ENCODE assay signal across 21 cellular contexts in genomic region chr16:55825115-55825728, GRCh38. TPM values are rescaled to one million over a fixed set of nuclear protein-coding genes. Genes with fewer than 3 reads are reported as not detected.
DNase-seq lines count a peak whose midpoint lies in the region; ATAC-seq and TF ChIP-seq lines count a peak whose summit lies in the region.
"Had no signal": no experiment of that assay in that cellular context is flagged by ENCODE, and none has a peak within 500 bp of the region (broad histone marks: within the 10 kb centered on the region; RNA-seq: fewer than 3 reads in every experiment).

No MANE protein-coding gene starts in this region.

- H3K4me3 ChIP-seq in RWPE2 (ENCODE audit: severe bottlenecking) (no peak overlapping the region), upper lobe of right lung (no peak overlapping the region)
- H3K4me3 ChIP-seq: BLaER1 treated with 17β-estradiol and CSF1 and Interleukin-3, amounts not matched to agents 10 nM and 100 nM; GM23338; K562 had no signal

- peak; percentile 12 for DNase-seq in activated CD8-positive, alpha-beta memory T cell treated with anti-CD3 and anti-CD28 coated beads, Interleukin-2, amount 50 U/mL, for 48 hours
- no peak for DNase-seq in activated CD8-positive, alpha-beta memory T cell treated with anti-CD3 and anti-CD28 coated beads, Interleukin-2, amount 50 U/mL, for 4 hours
- DNase-seq in RWPE2 (ENCODE audit: low spot score) (peak; percentile 10), islet precursor cell (peak; percentile 64), upper lobe of right lung (no peak), A172 (ENCODE audit: low spot score) (no peak)
- DNase-seq in activated T-helper 2 cell treated with anti-CD3 and anti-CD28 coated beads, Interferon-gamma antibody, Interleukin-2, Interleukin-4, amounts not matched to agents 10 μg/mL and 5 μg/mL and 100 μg/mL, durations not matched to agents 14 hours and 24 hours and 36 hours (ENCODE audit: low spot score) = no peak
- DNase-seq: CD8-positive, alpha-beta T cell; DMS 273 treated with DMSO at 0.1 percent for 48 hours; DMS53; DND-41; EL; HCEC 1CT; IMR-90 had no signal

- H3K4me3 Mint-ChIP-seq in activated T-helper 2 cell treated with anti-CD3 and anti-CD28 coated beads, Interferon-gamma antibody, Interleukin-2, Interleukin-4, amounts not matched to agents 10 μg/mL and 5 μg/mL and 100 μg/mL, durations not matched to agents 14 hours and 24 hours and 36 hours (ENCODE audit: low read depth) = no peak overlapping the region
- H3K4me3 Mint-ChIP-seq: B cell; CD8-positive, alpha-beta T cell; GM23338 had no signal

- intact Hi-C loops in upper lobe of right lung (cut with DNase I) = no loop called here
- intact Hi-C loops in activated T-helper 2 cell treated with anti-CD3 and anti-CD28 coated beads, Interferon-gamma antibody, Interleukin-2, Interleukin-4, amounts not matched to agents 10 μg/mL and 5 μg/mL and 100 μg/mL, durations not matched to agents 14 hours and 24 hours and 36 hours (cut with micrococcal nuclease) = no loop called here

- H3K36me3 ChIP-seq in RWPE2 (ENCODE audit: low read depth) (no peaks in the 10 kb centered on the region), upper lobe of right lung (peaks cover 25% of the 10 kb centered on the region)
- H3K36me3 ChIP-seq: BLaER1 treated with 17β-estradiol and CSF1 and Interleukin-3, amounts not matched to agents 10 nM and 100 nM had no signal

- H3K27ac ChIP-seq in RWPE2 (ENCODE audit: poor library complexity, severe bottlenecking) (no peak overlapping the region), upper lobe of right lung (no peak overlapping the region)
- H3K27ac ChIP-seq: 22Rv1; BLaER1 treated with 17β-estradiol and CSF1 and Interleukin-3, amounts not matched to agents 10 nM and 100 nM; HL-60 had no signal

- no peaks in the 10 kb centered on the region for H3K9me3 Mint-ChIP-seq in activated T-helper 2 cell treated with anti-CD3 and anti-CD28 coated beads, Interferon-gamma antibody, Interleukin-2, Interleukin-4, amounts not matched to agents 10 μg/mL and 5 μg/mL and 100 μg/mL, durations not matched to agents 14 hours and 24 hours and 36 hours
- H3K9me3 Mint-ChIP-seq: CD8-positive, alpha-beta T cell; GM23338 had no signal

- H3K4me1 ChIP-seq in RWPE2 (ENCODE audit: insufficient read depth, poor library complexity, severe bottlenecking) (no peaks in the 10 kb centered on the region), upper lobe of right lung (no peaks in the 10 kb centered on the region)

- no peaks in the 10 kb centered on the region for H3K36me3 Mint-ChIP-seq in activated T-helper 2 cell treated with anti-CD3 and anti-CD28 coated beads, Interferon-gamma antibody, Interleukin-2, Interleukin-4, amounts not matched to agents 10 μg/mL and 5 μg/mL and 100 μg/mL, durations not matched to agents 14 hours and 24 hours and 36 hours (ENCODE audit: low read depth)
- H3K36me3 Mint-ChIP-seq: CD8-positive, alpha-beta T cell had no signal

- no peak overlapping the region for H3K27ac Mint-ChIP-seq in activated T-helper 2 cell treated with anti-CD3 and anti-CD28 coated beads, Interferon-gamma antibody, Interleukin-2, Interleukin-4, amounts not matched to agents 10 μg/mL and 5 μg/mL and 100 μg/mL, durations not matched to agents 14 hours and 24 hours and 36 hours
- H3K27ac Mint-ChIP-seq: B cell; CD8-positive, alpha-beta T cell; GM23338 had no signal

- no peaks in the 10 kb centered on the region for H3K4me1 Mint-ChIP-seq in activated T-helper 2 cell treated with anti-CD3 and anti-CD28 coated beads, Interferon-gamma antibody, Interleukin-2, Interleukin-4, amounts not matched to agents 10 μg/mL and 5 μg/mL and 100 μg/mL, durations not matched to agents 14 hours and 24 hours and 36 hours (ENCODE audit: low read depth)
- H3K4me1 Mint-ChIP-seq: B cell, GM23338 had no signal

- H3K9me3 ChIP-seq in RWPE2 (ENCODE audit: severe bottlenecking) (no peaks in the 10 kb centered on the region), upper lobe of right lung (no peaks in the 10 kb centered on the region)
- H3K9me3 ChIP-seq: BLaER1 treated with 17β-estradiol and CSF1 and Interleukin-3, amounts not matched to agents 10 nM and 100 nM had no signal

- H3K27me3 Mint-ChIP-seq in activated T-helper 2 cell treated with anti-CD3 and anti-CD28 coated beads, Interferon-gamma antibody, Interleukin-2, Interleukin-4, amounts not matched to agents 10 μg/mL and 5 μg/mL and 100 μg/mL, durations not matched to agents 14 hours and 24 hours and 36 hours (ENCODE audit: low read depth) = no peaks in the 10 kb centered on the region

- ATAC-seq in RWPE2 (ENCODE audit: low read depth) (no peak), upper lobe of right lung (no peak)
- ATAC-seq: CD8-positive, alpha-beta T cell; GM23338; K562 had no signal

- H3K27me3 ChIP-seq in RWPE2 (ENCODE audit: insufficient read depth, poor library complexity, severe bottlenecking) = no peaks in the 10 kb centered on the region
- H3K27me3 ChIP-seq in upper lobe of right lung = no peaks in the 10 kb centered on the region
- H3K27me3 ChIP-seq: BLaER1 treated with 17β-estradiol and CSF1 and Interleukin-3, amounts not matched to agents 10 nM and 100 nM had no signal

- no peak for TF ChIP-seq CTCF in RWPE2 (IDR thresholded peaks at IDR 0.05; ENCODE audit: poor library complexity, severe bottlenecking)
- no peak for TF ChIP-seq CTCF in upper lobe of right lung (IDR thresholded peaks at IDR 0.05)

RNA-seq across cellular contexts. Expression of gene CES1, which starts 7.7 kb away (rescaled TPM):
- 293 TPM for total RNA-seq in upper lobe of right lung
- not detected in 2 replicates for total RNA-seq in activated T-helper 2 cell treated with anti-CD3 and anti-CD28 coated beads, Interferon-gamma antibody, Interleukin-2, Interleukin-4, amounts not matched to agents 10 μg/mL and 5 μg/mL and 100 μg/mL, durations not matched to agents 14 hours and 24 hours and 36 hours
- total RNA-seq in A172 (2014; rRNA removed; shearing (Covaris generic)) = not detected in 2 replicates
- total RNA-seq: CD8-positive, alpha-beta T cell; GM23338; IMR-90 had no signal

RNA-seq across cellular contexts. Expression of gene CES5A, which starts 50.0 kb away (rescaled TPM):
- total RNA-seq in upper lobe of right lung = not detected
- total RNA-seq in activated T-helper 2 cell treated with anti-CD3 and anti-CD28 coated beads, Interferon-gamma antibody, Interleukin-2, Interleukin-4, amounts not matched to agents 10 μg/mL and 5 μg/mL and 100 μg/mL, durations not matched to agents 14 hours and 24 hours and 36 hours = not detected in 2 replicates
- total RNA-seq in A172 (2014; rRNA removed; shearing (Covaris generic)) = not detected in 2 replicates
- total RNA-seq: B cell; CD8-positive, alpha-beta T cell; GM23338; HT1080; IMR-90 had no signal

Comparison
In these comparisons a context has a peak if more than half of its experiments do, and no peak if none do; other contexts are left out.
1. DNase-seq: peak in activated CD8-positive, alpha-beta memory T cell treated with anti-CD3 and anti-CD28 coated beads, Interleukin-2, amount 50 U/mL, for 48 hours (single experiment), RWPE2 (single experiment) and islet precursor cell (single experiment); none in activated CD8-positive, alpha-beta memory T cell treated with anti-CD3 and anti-CD28 coated beads, Interleukin-2, amount 50 U/mL, for 4 hours (single experiment), upper lobe of right lung (single experiment), activated T-helper 2 cell treated with anti-CD3 and anti-CD28 coated beads, Interferon-gamma antibody, Interleukin-2, Interleukin-4, amounts not matched to agents 10 μg/mL and 5 μg/mL and 100 μg/mL, durations not matched to agents 14 hours and 24 hours and 36 hours (single experiment) and A172 (single experiment).
2. RNA of gene CES1, which starts 7.7 kb away (total RNA-seq): 293 TPM in upper lobe of right lung (single experiment); not detected in activated T-helper 2 cell treated with anti-CD3 and anti-CD28 coated beads, Interferon-gamma antibody, Interleukin-2, Interleukin-4, amounts not matched to agents 10 μg/mL and 5 μg/mL and 100 μg/mL, durations not matched to agents 14 hours and 24 hours and 36 hours and not detected in A172; every median in the first group is over 100 times any median in the second.